In genomic region chrX:107304141-107304540, GRCh38 we compare ENCODE assay signal across 31 cellular contexts.
"Had no signal": no experiment of that assay in that cellular context is flagged by ENCODE, and none has a peak within 500 bp of the region (broad histone marks: within the 10 kb centered on the region; RNA-seq: fewer than 3 reads in every experiment).

No MANE protein-coding gene starts in this region.

- ATAC-seq: activated CD8-positive, alpha-beta T cell treated with anti-CD3 and anti-CD28 coated beads for 36 hours; activated naive CD4-positive, alpha-beta T cell treated with anti-CD3 and anti-CD28 coated beads, Interleukin-2, amount 50 U/mL, for 72 hours; activated T-cell treated with anti-CD3 and anti-CD28 coated beads, Interleukin-2, amount 50 U/mL, for 4 hours; activated T-cell treated with anti-CD3 and anti-CD28 coated beads, Interleukin-2, amount 50 U/mL, for 72 hours; activated T-helper 17 cell treated with anti-CD3 and anti-CD28 coated beads, Interleukin-2, amount 50 U/mL, for 72 hours; body of pancreas had no signal

- DNase-seq: activated B cell treated with CpG ODN at 0.5 μM for 24 hours; activated CD4-positive, alpha-beta memory T cell treated with anti-CD3 and anti-CD28 coated beads for 36 hours; activated CD4-positive, alpha-beta T cell treated with anti-CD3 and anti-CD28 coated beads for 4 hours; activated CD4-positive, alpha-beta T cell treated with anti-CD3 and anti-CD28 coated beads, Interleukin-2, amount 10 ng/mL, durations not matched to agents 24 days and 14 days; activated CD4-positive, alpha-beta T cell treated with anti-CD3 and anti-CD28 coated beads, Interleukin-2, amount 50 U/mL, for 1 hour; activated CD4-positive, alpha-beta T cell treated with anti-CD3 and anti-CD28 coated beads, Interleukin-2, amount 50 U/mL, for 4 hours; activated CD4-positive, CD25-positive, alpha-beta regulatory T cell treated with anti-CD3 and anti-CD28 coated beads, Interleukin-2, amount 50 U/mL, for 72 hours; activated CD8-positive, alpha-beta memory T cell treated with anti-CD3 and anti-CD28 coated beads, Interleukin-2, amount 50 U/mL, for 4 hours; activated CD8-positive, alpha-beta T cell treated with anti-CD3 and anti-CD28 coated beads for 36 hours; activated effector memory CD4-positive, alpha-beta T cell treated with anti-CD3 and anti-CD28 coated beads, Interleukin-2, amount 50 U/mL, for 16 hours; activated gamma-delta T cell treated with Interleukin-2 at 50 U/mL for 16 hours; activated naive CD4-positive, alpha-beta T cell; activated naive CD4-positive, alpha-beta T cell treated with anti-CD3 and anti-CD28 coated beads for 36 hours; activated naive CD4-positive, alpha-beta T cell treated with anti-CD3 and anti-CD28 coated beads, Interleukin-2, amount 50 U/mL, for 16 hours; activated naive CD8-positive, alpha-beta T cell treated with anti-CD3 and anti-CD28 coated beads for 36 hours; activated T-cell treated with anti-CD3 and anti-CD28 coated beads for 4 hours; activated T-cell treated with anti-CD3 and anti-CD28 coated beads, Interleukin-2, amount 50 U/mL, for 1 hour; activated T-cell treated with anti-CD3 and anti-CD28 coated beads, Interleukin-2, amount 50 U/mL, for 4 hours; activated T-cell treated with anti-CD3 and anti-CD28 coated beads, Interleukin-2, amount 50 U/mL, for 72 hours; adrenal gland; amniotic stem cell; aorta; body of pancreas; brain microvascular endothelial cell; caudate nucleus; cerebellar nuclear complex; T-helper 1 cell; T-helper 2 cell; T-helper 9 cell had no signal
